Comparison of ENCODE assay signal across 9 cellular contexts in genomic region chrX:133921764-133922389, GRCh38.
DNase-seq lines count a peak whose midpoint lies in the region; ATAC-seq, FAIRE-seq and TF ChIP-seq lines count a peak whose summit lies in the region.
"Had no signal": no experiment of that assay in that cellular context is flagged by ENCODE, and none has a peak within 500 bp of the region (broad histone marks: within the 10 kb centered on the region; RNA-seq: fewer than 3 reads in every experiment).

No MANE protein-coding gene starts in this region.

- BruUV-seq in K562 (replicated peaks; lab: Mats Ljungman, UMichigan): no TSS peak

- 17% methylated on average over 5 of the region's 7 CpGs for WGBS in K562 (ENCODE audit: insufficient coverage, low coverage, missing lambda C conversion rate)
- WGBS in liver: 49% methylated on average over 7 of the region's 7 CpGs

- H3K4me3 ChIP-seq in AG10803 (ENCODE audit: low read length): no peak overlapping the region
- H3K4me3 ChIP-seq in K562: no peak overlapping the region
- no peak overlapping the region for H3K4me3 ChIP-seq in liver (ENCODE audit: low read depth in 1 of 3, low read length in 3 of 3)

- TF ChIP-seq CTCF in AG10803 (conservative IDR thresholded peaks at IDR 0.05; ENCODE audit: low read length): peak; percentile 43
- TF ChIP-seq CTCF in K562 (IDR thresholded peaks at IDR 0.05 in 2 of 3, conservative IDR thresholded peaks at IDR 0.05 in 1 of 3; ENCODE audit: insufficient read depth in 2 of 3, low read depth in 1 of 3, low read length in 3 of 3): peak; percentile 65 to 69 (median 69)
- peak; percentile 62 for TF ChIP-seq CTCF in liver (IDR thresholded peaks at IDR 0.05; ENCODE audit: low read depth, low read length, missing input control)

- H3K9ac ChIP-seq in K562 (ENCODE audit: insufficient read depth in 1 of 2, low read depth in 2 of 2, low read length in 2 of 2) (no peak overlapping the region), liver (ENCODE audit: low read depth in 1 of 2, low read length in 2 of 2) (no peak overlapping the region)

- H3K4me2 ChIP-seq in K562 (ENCODE audit: insufficient read depth, low read length): no peak overlapping the region

- in situ Hi-C loops in K562 (cut with MboI): no loop called here

- H3K4me1 ChIP-seq in K562 (replicated peaks in 1 of 2; ENCODE audit: control insufficient read depth in 2 of 2, insufficient read depth in 2 of 2, low read length in 2 of 2) (no peaks in the 10 kb centered on the region), liver (ENCODE audit: control insufficient read depth in 4 of 4, insufficient read depth in 4 of 4, low read length in 3 of 4) (no peaks in the 10 kb centered on the region)

- intact Hi-C loops in K562 (cut with micrococcal nuclease): loop anchor here (1.0 kb wide), 1 partner anchor 130 kb away; no protein-coding TSS in a partner anchor

- TF ChIP-seq EP300 in K562 (IDR thresholded peaks at IDR 0.05; ENCODE audit: low read length): no peak

- H3K27me3 ChIP-seq in K562 (ENCODE audit: control insufficient read depth in 2 of 2, insufficient read depth in 2 of 2, low read length in 2 of 2) (no peaks in the 10 kb centered on the region), liver (ENCODE audit: control insufficient read depth in 4 of 4, insufficient read depth in 4 of 4, low read length in 3 of 4) (peaks cover 0 to 12% (median 0%) of the 10 kb centered on the region in 4 donors)

- DNase-seq in AG10803 (ENCODE audit: low read depth): peak; percentile 16
- DNase-seq in GM18507 (ENCODE audit: extremely low spot score, insufficient read length, low read depth): no peak
- peak; percentile 21 for DNase-seq in HPDE6-E6E7 (ENCODE audit: extremely low spot score)
- peak; percentile 42 for DNase-seq in RKO (ENCODE audit: low spot score)
- DNase-seq in K562 (ENCODE audit: extremely low read depth in 1 of 4, low spot score in 3 of 4): peak; percentile 13 to 35 (median 18)
- DNase-seq in amniotic stem cell (lab: John Stamatoyannopoulos, UW): no peak
- no peak for DNase-seq in HTR-8/SVneo (ENCODE audit: insufficient read length, low spot score)

- no peak overlapping the region for H2AFZ ChIP-seq in K562 (ENCODE audit: low read depth, low read length)

- TF ChIP-seq RAD21 in K562 (CRISPR knock-in tag; conservative IDR thresholded peaks at IDR 0.05 in 1 of 2, IDR thresholded peaks at IDR 0.05 in 1 of 2): peak in 1 of 2 experiments; percentile 46; a peak in 3 of 4 replicates
- peak; percentile 77 to 86 for TF ChIP-seq RAD21 in liver (IDR thresholded peaks at IDR 0.05)

- FAIRE-seq in GM18507 (lab: Jason Lieb, UNC) (peak; percentile 82), K562 (lab: Jason Lieb, UNC) (peak; percentile 75), HTR-8/SVneo (lab: Jason Lieb, UNC) (no peak)

- no peaks in the 10 kb centered on the region for H3K36me3 ChIP-seq in K562 (ENCODE audit: control insufficient read depth, insufficient read depth, low read length)
- no peaks in the 10 kb centered on the region for H3K36me3 ChIP-seq in liver (ENCODE audit: control insufficient read depth in 4 of 4, insufficient read depth in 3 of 4, low read depth in 1 of 4, low read length in 3 of 4)

- no peak for TF ChIP-seq POLR2A in K562 (conservative IDR thresholded peaks at IDR 0.05)

- H4K20me1 ChIP-seq in K562 (replicated peaks; ENCODE audit: control insufficient read depth, insufficient read depth, low read length): no peaks in the 10 kb centered on the region

- H3K79me2 ChIP-seq in K562 (ENCODE audit: control insufficient read depth, insufficient read depth, low read length): no peaks in the 10 kb centered on the region

- no peaks in the 10 kb centered on the region for H3K9me1 ChIP-seq in K562 (ENCODE audit: control insufficient read depth, insufficient read depth, low read length)

- H3K9me3 ChIP-seq in K562 (replicated peaks; ENCODE audit: control insufficient read depth, insufficient read depth, low read depth, low read length) (no peaks in the 10 kb centered on the region), liver (ENCODE audit: control insufficient read depth in 4 of 4, low read length in 3 of 4) (no peaks in the 10 kb centered on the region)

- CTCF ChIA-PET in K562 (lab: Yijun Ruan, JAX; ENCODE audit: low intra/inter-chr PET ratio): no interaction called here

- ATAC-seq in K562: peak; percentile 91

- POLR2A ChIA-PET in K562 (lab: Yijun Ruan, JAX): no interaction called here

- H3K27ac ChIP-seq in K562 (ENCODE audit: extremely low read depth, low read depth, low read length) (no peak overlapping the region), liver (ENCODE audit: low read depth in 1 of 2, low read length in 2 of 2) (no peak overlapping the region)
- H3K27ac ChIP-seq: epithelial cell of prostate had no signal

TF ChIP-seq in K562, 482 proteins besides CTCF, POLR2A, EP300 and RAD21 (continues in another document):
- TF ChIP-seq ZNF347 (CRISPR knock-in tag; IDR thresholded peaks at IDR 0.05; ENCODE audit: low read depth): no peak
- TF ChIP-seq ZMIZ1 (IDR thresholded peaks at IDR 0.05; ENCODE audit: low read depth in 2 of 2, low read length in 2 of 2): no peak
- TF ChIP-seq ZNF707 (CRISPR knock-in tag; conservative IDR thresholded peaks at IDR 0.05): no peak
- no peak for TF ChIP-seq ZNF551 (CRISPR knock-in tag; IDR thresholded peaks at IDR 0.05)
- no peak for TF ChIP-seq BDP1 (IDR thresholded peaks at IDR 0.05; ENCODE audit: insufficient read depth, insufficient read length)

TF ChIP-seq in liver, 16 proteins besides CTCF, POLR2A, EP300 and RAD21:
- TF ChIP-seq HNF4A (conservative IDR thresholded peaks at IDR 0.05) (no peak), ZBTB33 (IDR thresholded peaks at IDR 0.05) (no peak), HNF4G (IDR thresholded peaks at IDR 0.05) (no peak), REST (IDR thresholded peaks at IDR 0.05) (no peak), JUND (IDR thresholded peaks at IDR 0.05) (no peak), EGR1 (IDR thresholded peaks at IDR 0.05; ENCODE audit: low read depth in 2 of 2) (no peak), FOXA2 (IDR thresholded peaks at IDR 0.05) (no peak), YY1 (IDR thresholded peaks at IDR 0.05) (no peak), FOXA1 (IDR thresholded peaks at IDR 0.05) (no peak), MAX (IDR thresholded peaks at IDR 0.05) (no peak), SP1 (IDR thresholded peaks at IDR 0.05) (no peak), NR2F2 (IDR thresholded peaks at IDR 0.05) (no peak), ATF3 (IDR thresholded peaks at IDR 0.05) (no peak), TAF1 (conservative IDR thresholded peaks at IDR 0.05) (no peak), RXRA (IDR thresholded peaks at IDR 0.05) (no peak), GABPA (IDR thresholded peaks at IDR 0.05 in 1 of 2, conservative IDR thresholded peaks at IDR 0.05 in 1 of 2) (no peak)

Comparison
In these comparisons a context has a peak if more than half of its experiments do, and no peak if none do; other contexts are left out.
1. DNase-seq: peak in AG10803 (single experiment), HPDE6-E6E7 (single experiment), RKO (single experiment) and K562 (4 of 4); none in GM18507 (single experiment), amniotic stem cell (single experiment) and HTR-8/SVneo (single experiment).
2. Peak in every context shown above with its lines, with median percentiles within 50 percentile points of each other: CTCF ChIP-seq.